In genomic region chr13:95756072-95756471, GRCh38 we compare ENCODE assay signal across 1 cellular context.
A peak's percentile ranks its signal among the peaks of the same experiment; 100 is the strongest.
TF ChIP-seq lines count a peak whose summit lies in the region.

No MANE protein-coding gene starts in this region.

TF ChIP-seq in K562, 482 proteins besides CTCF, POLR2A, EP300 and RAD21 (continued from another document and continues in another):
- TF ChIP-seq ATF3 (IDR thresholded peaks at IDR 0.05) (peak; percentile 98), ATF3 (CRISPR knock-in tag; conservative IDR thresholded peaks at IDR 0.05) (0 out of 2 replicates have a peak, but pooled peaks have one; percentile 45), HMG20A (CRISPR knock-in tag; conservative IDR thresholded peaks at IDR 0.05) (no peak), L3MBTL2 (IDR thresholded peaks at IDR 0.05) (0 out of 2 replicates have a peak, but pooled peaks have one; percentile 15), NCOA1 (IDR thresholded peaks at IDR 0.05; ENCODE audit: low read depth) (no peak), POU5F1 (IDR thresholded peaks at IDR 0.05; ENCODE audit: borderline replicate concordance, low read depth, low read length, partially characterized antibody) (no peak), EP400 (IDR thresholded peaks at IDR 0.05) (peak; percentile 80), SMAD4 (CRISPR knock-in tag; conservative IDR thresholded peaks at IDR 0.05) (peak; percentile 50; the same call in 1 of the 2 replicates), ARID1B (IDR thresholded peaks at IDR 0.05) (0 out of 2 replicates have a peak, but pooled peaks have one; percentile 14), ZSCAN32 (CRISPR knock-in tag; IDR thresholded peaks at IDR 0.05) (peak; percentile 96), PCBP2 (IDR thresholded peaks at IDR 0.05; ENCODE audit: low read depth, low read length, poor library complexity, severe bottlenecking) (no peak), ATF4 (CRISPR knock-in tag; IDR thresholded peaks at IDR 0.05) (peak; percentile 97), POLR2H (tag; IDR thresholded peaks at IDR 0.05; ENCODE audit: low read depth) (0 out of 2 replicates have a peak, but pooled peaks have one; percentile 21), SMARCA4 (IDR thresholded peaks at IDR 0.05) (peak; percentile 42; the same call in 1 of the 2 replicates), TRIM28 (IDR thresholded peaks at IDR 0.05) (no peak), DMBX1 (CRISPR knock-in tag; IDR thresholded peaks at IDR 0.05; ENCODE audit: borderline replicate concordance) (peak; percentile 53; the same call in 1 of the 2 replicates), TAF7 (tag; IDR thresholded peaks at IDR 0.05) (0 out of 2 replicates have a peak, but pooled peaks have one; percentile 11), DPF2 (IDR thresholded peaks at IDR 0.05) (0 out of 2 replicates have a peak, but pooled peaks have one; percentile 27), MYC (IDR thresholded peaks at IDR 0.05; ENCODE audit: low read depth, low read length) (peak; percentile 34; the same call in 1 of the 2 replicates), MYC (CRISPR knock-in tag; IDR thresholded peaks at IDR 0.05; ENCODE audit: borderline replicate concordance, low read depth) (no peak), ZNF699 (CRISPR knock-in tag; IDR thresholded peaks at IDR 0.05; ENCODE audit: insufficient replicate concordance) (no peak), ZNF561 (CRISPR knock-in tag; conservative IDR thresholded peaks at IDR 0.05) (no peak), FOSL1 (tag; conservative IDR thresholded peaks at IDR 0.05) (0 out of 2 replicates have a peak, but pooled peaks have one; percentile 16), NR2C2 (CRISPR knock-in tag; IDR thresholded peaks at IDR 0.05) (no peak), NR2C2 (tag; IDR thresholded peaks at IDR 0.05) (peak; percentile 37), NR4A1 (CRISPR knock-in tag; IDR thresholded peaks at IDR 0.05) (no peak), NR4A1 (tag; IDR thresholded peaks at IDR 0.05) (0 out of 2 replicates have a peak, but pooled peaks have one; percentile 25), CHD7 (IDR thresholded peaks at IDR 0.05; ENCODE audit: low read depth, low read length) (no peak), CEBPB (tag; IDR thresholded peaks at IDR 0.05) (peak; percentile 97), ZNF311 (CRISPR knock-in tag; IDR thresholded peaks at IDR 0.05) (0 out of 2 replicates have a peak, but pooled peaks have one; percentile 26), PRPF4 (IDR thresholded peaks at IDR 0.05; ENCODE audit: insufficient read depth, low read depth, low read length, poor library complexity, severe bottlenecking) (no peak), NFRKB (IDR thresholded peaks at IDR 0.05; ENCODE audit: low read depth) (peak; percentile 69; the same call in 1 of the 2 replicates), BRD9 (IDR thresholded peaks at IDR 0.05; ENCODE audit: low read depth, partially characterized antibody) (peak; percentile 16), ZNF592 (IDR thresholded peaks at IDR 0.05) (peak; percentile 75), STAT5A (IDR thresholded peaks at IDR 0.05; ENCODE audit: borderline replicate concordance, low read length) (peak; percentile 50; the same call in 1 of the 2 replicates), TRIM24 (IDR thresholded peaks at IDR 0.05) (peak; percentile 57 to 61; a peak in 3 of 4 replicates), HMBOX1 (IDR thresholded peaks at IDR 0.05) (peak; percentile 96), IRF9 (tag; IDR thresholded peaks at IDR 0.05) (peak; percentile 91), ID3 (CRISPR knock-in tag; IDR thresholded peaks at IDR 0.05) (no peak), ID3 (tag; IDR thresholded peaks at IDR 0.05) (0 out of 2 replicates have a peak, but pooled peaks have one; percentile 51), ATF7 (IDR thresholded peaks at IDR 0.05) (peak; percentile 80; the same call in 1 of the 2 replicates), LEF1 (IDR thresholded peaks at IDR 0.05) (no peak)
